ENCODE assay signal across 24 cellular contexts in the genomic region with DNA sequence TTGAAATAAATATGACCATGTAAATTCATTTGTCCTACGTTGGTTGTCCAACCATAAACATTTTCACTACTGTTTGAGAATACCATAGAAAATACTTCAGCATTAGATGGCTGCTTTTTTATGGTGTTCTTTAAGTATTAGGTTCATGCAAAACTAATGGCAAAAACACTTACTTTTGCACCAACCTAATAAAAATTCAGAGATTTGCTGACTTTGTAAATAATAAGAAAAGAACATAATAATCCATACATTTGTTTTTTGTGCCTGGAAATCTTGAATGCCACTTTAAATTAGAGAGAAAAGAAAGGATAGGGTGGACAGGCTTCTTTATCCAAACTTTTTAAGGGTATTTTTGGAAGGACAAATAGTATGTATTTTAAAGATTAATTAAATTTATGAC.
DNase-seq lines count a peak whose midpoint lies in the region; ATAC-seq, FAIRE-seq and TF ChIP-seq lines count a peak whose summit lies in the region.
"Had no signal": no experiment of that assay in that cellular context is flagged by ENCODE, and none has a peak within 500 bp of the region (broad histone marks: within the 10 kb centered on the region; RNA-seq: fewer than 3 reads in every experiment).

No MANE protein-coding gene starts in this region.

- H4K5ac ChIP-seq in IMR-90 (ENCODE audit: low read depth, low read length), result no peak overlapping the region

- H2BK120ac ChIP-seq in IMR-90 (ENCODE audit: low read depth, low read length), result no peak overlapping the region

- H3F3A ChIP-seq in smooth muscle cell (ENCODE audit: low read depth), result no peaks in the 10 kb centered on the region

- no peak overlapping the region for H2AK5ac ChIP-seq in IMR-90 (ENCODE audit: low read depth, low read length)

- BruUV-seq in HepG2 (replicated peaks; lab: Mats Ljungman, UMichigan) (no TSS peak), IMR-90 (replicated peaks; lab: Mats Ljungman, UMichigan) (no TSS peak), K562 (replicated peaks; lab: Mats Ljungman, UMichigan) (no TSS peak)

- H2AFZ ChIP-seq in HepG2 (ENCODE audit: low read length), result no peak overlapping the region
- H2AFZ ChIP-seq in IMR-90 (replicated peaks; ENCODE audit: low read length, poor library complexity), result no peak overlapping the region
- H2AFZ ChIP-seq in K562 (ENCODE audit: low read depth, low read length), result no peak overlapping the region
- no peak overlapping the region for H2AFZ ChIP-seq in smooth muscle cell (ENCODE audit: low read depth)

- no peak for TF ChIP-seq EP300 in HepG2 (IDR thresholded peaks at IDR 0.05; ENCODE audit: low read depth in 2 of 2, low read length in 2 of 2)
- no peak for TF ChIP-seq EP300 in HepG2 (CRISPR knock-in tag; IDR thresholded peaks at IDR 0.05; ENCODE audit: borderline replicate concordance)
- TF ChIP-seq EP300 in K562 (IDR thresholded peaks at IDR 0.05; ENCODE audit: low read length), result no peak

- CTCF ChIA-PET in HepG2 (lab: Yijun Ruan, JAX; ENCODE audit: low intra/inter-chr PET ratio, low total read pairs) (no interaction called here), IMR-90 (lab: Yijun Ruan, JAX) (no interaction called here), K562 (lab: Yijun Ruan, JAX; ENCODE audit: low intra/inter-chr PET ratio) (no interaction called here)

- no peak overlapping the region for H3K9ac ChIP-seq in HepG2 (ENCODE audit: insufficient read depth, low read depth, low read length)
- H3K9ac ChIP-seq in IMR-90 (ENCODE audit: low read depth, low read length), result no peak overlapping the region
- H3K9ac ChIP-seq in K562 (ENCODE audit: insufficient read depth in 1 of 2, low read depth in 2 of 2, low read length in 2 of 2), result no peak overlapping the region
- H3K9ac ChIP-seq in smooth muscle cell (ENCODE audit: low read depth), result no peak overlapping the region
- H3K9ac ChIP-seq: BLaER1 had no signal

- no peak overlapping the region for H3K23ac ChIP-seq in IMR-90 (ENCODE audit: low read depth, low read length)

- WGBS in HepG2 (ENCODE audit: low lambda C conversion rate), result 5% methylated on average over 1 of the region's 1 CpG
- 38% methylated on average over 1 of the region's 1 CpG for WGBS in right lobe of liver (ENCODE audit: insufficient coverage, low coverage, low lambda C conversion rate, missing lambda C conversion rate)
- WGBS in IMR-90 (ENCODE audit: extremely low coverage in 2 of 2, insufficient read length in 1 of 2), 2 experiments, result no CpG with 5 or more reads among the region's 1 CpG
- WGBS in K562 (ENCODE audit: insufficient coverage, low coverage, missing lambda C conversion rate), result 0% methylated on average over 1 of the region's 1 CpG
- WGBS in smooth muscle cell (ENCODE audit: low lambda C conversion rate), result 78% methylated on average over 1 of the region's 1 CpG

- no peak overlapping the region for H3K4me3 ChIP-seq in HepG2 (replicated peaks in 1 of 3; ENCODE audit: insufficient read depth in 1 of 3, low read depth in 2 of 3, low read length in 3 of 3)
- no peak overlapping the region for H3K4me3 ChIP-seq in right lobe of liver
- H3K4me3 ChIP-seq in IMR-90 (ENCODE audit: insufficient read depth, low read depth, low read length), result no peak overlapping the region
- H3K4me3 ChIP-seq in K562, result no peak overlapping the region
- no peak overlapping the region for H3K4me3 ChIP-seq in smooth muscle cell
- H3K4me3 ChIP-seq: BLaER1, GM12878 had no signal

- H3K18ac ChIP-seq in IMR-90 (ENCODE audit: low read depth, low read length), result no peak overlapping the region

- H3K4me1 ChIP-seq in HepG2 (ENCODE audit: insufficient read depth, low read length) (no peaks in the 10 kb centered on the region), right lobe of liver (no peaks in the 10 kb centered on the region), IMR-90 (ENCODE audit: control insufficient read depth, insufficient read depth, low read length) (no peaks in the 10 kb centered on the region), K562 (replicated peaks in 1 of 2; ENCODE audit: control insufficient read depth in 2 of 2, insufficient read depth in 2 of 2, low read length in 2 of 2) (no peaks in the 10 kb centered on the region), smooth muscle cell (ENCODE audit: low read depth) (peaks cover 3% of the 10 kb centered on the region)
- H3K4me1 ChIP-seq: BE2C, BLaER1 had no signal

- dilution Hi-C loops in IMR-90 (cut with HindIII; ENCODE audit: low sequenced_read_pairs, unreplicated experiment), result no loop called here

- no peak overlapping the region for H3K14ac ChIP-seq in IMR-90 (replicated peaks; ENCODE audit: low read depth, low read length)

- no peak for ATAC-seq in HepG2
- ATAC-seq in right lobe of liver, result no peak
- ATAC-seq in IMR-90 (ENCODE audit: low read depth), result no peak
- ATAC-seq in K562, result no peak
- ATAC-seq in GM18873 (IDR thresholded peaks at IDR 0.05; ENCODE audit: low FRiP score, unreplicated experiment), result no peak
- ATAC-seq in HG02870 (IDR thresholded peaks at IDR 0.05; ENCODE audit: unreplicated experiment), result no peak
- ATAC-seq: GM12878 had no signal

- peaks cover 70% of the 10 kb centered on the region for H3K9me3 ChIP-seq in HepG2 (ENCODE audit: low read length)
- no peaks in the 10 kb centered on the region for H3K9me3 ChIP-seq in right lobe of liver
- H3K9me3 ChIP-seq in IMR-90 (ENCODE audit: control insufficient read depth, insufficient read depth, low read length), result peaks cover 2% of the 10 kb centered on the region; the same call in 1 of the 2 replicates
- H3K9me3 ChIP-seq in K562 (replicated peaks; ENCODE audit: control insufficient read depth, insufficient read depth, low read depth, low read length), result no peaks in the 10 kb centered on the region
- H3K9me3 ChIP-seq in smooth muscle cell (replicated peaks; ENCODE audit: low read depth), result no peaks in the 10 kb centered on the region
- H3K9me3 ChIP-seq: BE2C, BLaER1 had no signal

- FAIRE-seq in HepG2 (lab: Jason Lieb, UNC) (no peak), K562 (lab: Jason Lieb, UNC) (no peak)
- FAIRE-seq: A204.1, G401.6, GM12878, GM12892, GM18507, GM19239 had no signal

- no peaks in the 10 kb centered on the region for H3K79me1 ChIP-seq in IMR-90 (ENCODE audit: low read depth in 1 of 2, low read length in 2 of 2)

- H2BK15ac ChIP-seq in IMR-90 (ENCODE audit: low read depth, low read length), result no peak overlapping the region

- H3K27me3 ChIP-seq in HepG2 (ENCODE audit: control insufficient read depth in 1 of 2, insufficient read depth in 2 of 2, low read length in 2 of 2), result no peaks in the 10 kb centered on the region
- H3K27me3 ChIP-seq in right lobe of liver, result no peaks in the 10 kb centered on the region
- H3K27me3 ChIP-seq in IMR-90 (ENCODE audit: control insufficient read depth, insufficient read depth, low read length), result no peaks in the 10 kb centered on the region
- no peaks in the 10 kb centered on the region for H3K27me3 ChIP-seq in K562 (ENCODE audit: control insufficient read depth in 2 of 2, insufficient read depth in 2 of 2, low read length in 2 of 2)
- no peaks in the 10 kb centered on the region for H3K27me3 ChIP-seq in smooth muscle cell (ENCODE audit: low read depth)
- H3K27me3 ChIP-seq: BE2C, BLaER1 had no signal

- no peak overlapping the region for H3K56ac ChIP-seq in IMR-90 (ENCODE audit: extremely low read depth, insufficient read depth, low read length)

- H2BK20ac ChIP-seq in IMR-90 (ENCODE audit: low read depth, low read length), result no peak overlapping the region

- H3K79me2 ChIP-seq in HepG2 (ENCODE audit: insufficient read depth, low read length), result no peaks in the 10 kb centered on the region
- H3K79me2 ChIP-seq in K562 (ENCODE audit: control insufficient read depth, insufficient read depth, low read length), result no peaks in the 10 kb centered on the region
- no peaks in the 10 kb centered on the region for H3K79me2 ChIP-seq in smooth muscle cell (ENCODE audit: low read depth)

- H4K91ac ChIP-seq in IMR-90 (ENCODE audit: insufficient read depth, low read depth, low read length), result no peak overlapping the region

- no peak overlapping the region for H2BK5ac ChIP-seq in IMR-90 (ENCODE audit: low read depth, low read length, poor library complexity, severe bottlenecking)

- TF ChIP-seq RAD21 in HepG2 (CRISPR knock-in tag; IDR thresholded peaks at IDR 0.05), result no peak
- TF ChIP-seq RAD21 in IMR-90 (IDR thresholded peaks at IDR 0.05; ENCODE audit: low read length), result no peak
- TF ChIP-seq RAD21 in K562 (CRISPR knock-in tag; conservative IDR thresholded peaks at IDR 0.05 in 1 of 2, IDR thresholded peaks at IDR 0.05 in 1 of 2), result no peak

- no peak overlapping the region for H3K27ac ChIP-seq in HepG2 (ENCODE audit: extremely low read length, insufficient read depth, low read length)
- H3K27ac ChIP-seq in right lobe of liver, result no peak overlapping the region
- H3K27ac ChIP-seq in IMR-90 (ENCODE audit: insufficient read depth, low read length), result no peak overlapping the region
- H3K27ac ChIP-seq in K562 (ENCODE audit: extremely low read depth, low read depth, low read length), result no peak overlapping the region
- no peak overlapping the region for H3K27ac ChIP-seq in smooth muscle cell (ENCODE audit: low read depth)
- H3K27ac ChIP-seq: 22Rv1, BLaER1 had no signal

- H3K4ac ChIP-seq in IMR-90 (ENCODE audit: low read depth, low read length), result no peak overlapping the region

- H3K36me3 ChIP-seq in HepG2 (replicated peaks in 1 of 2; ENCODE audit: control insufficient read depth in 1 of 2, insufficient read depth in 2 of 2, low read length in 2 of 2), result no peaks in the 10 kb centered on the region
- H3K36me3 ChIP-seq in right lobe of liver, result no peaks in the 10 kb centered on the region
- H3K36me3 ChIP-seq in IMR-90 (ENCODE audit: control insufficient read depth, insufficient read depth, low read length), result no peaks in the 10 kb centered on the region
- no peaks in the 10 kb centered on the region for H3K36me3 ChIP-seq in K562 (ENCODE audit: control insufficient read depth, insufficient read depth, low read length)
- no peaks in the 10 kb centered on the region for H3K36me3 ChIP-seq in smooth muscle cell (ENCODE audit: low read depth)
- H3K36me3 ChIP-seq: BE2C, BLaER1 had no signal

- no peak for DNase-seq in HepG2 (ENCODE audit: low spot score)
- DNase-seq in right lobe of liver, result no peak
- no peak for DNase-seq in IMR-90
- DNase-seq in K562 (ENCODE audit: extremely low read depth in 1 of 4, low spot score in 3 of 4), result no peak
- DNase-seq in smooth muscle cell (lab: John Stamatoyannopoulos, UW; ENCODE audit: unreplicated experiment), result no peak
- no peak for DNase-seq in GF-D8 (lab: John Stamatoyannopoulos, UW)
- DNase-seq: AML-193; BE2C; C1 segment of cervical spinal cord; CD4-positive, alpha-beta memory T cell; CD4-positive, CD25-positive, alpha-beta regulatory T cell; CD8-positive, alpha-beta memory T cell; COR-L47; DMS79 treated with DMSO at 0.1 percent for 48 hours had no signal

- no peak overlapping the region for H4K8ac ChIP-seq in IMR-90 (ENCODE audit: low read depth in 2 of 2, low read length in 2 of 2)

- POLR2A ChIA-PET in HepG2 (lab: Yijun Ruan, JAX) (no interaction called here), IMR-90 (lab: Charles Lee; ENCODE audit: unreplicated experiment) (no interaction called here), K562 (lab: Yijun Ruan, JAX) (no interaction called here)

- intact Hi-C loops in HepG2 (cut with micrococcal nuclease; ENCODE audit: unreplicated experiment), result no loop called here
- intact Hi-C loops in right lobe of liver (cut with DNase I), result no loop called here
- intact Hi-C loops in IMR-90 (cut with micrococcal nuclease), result no loop called here
- intact Hi-C loops in K562 (cut with micrococcal nuclease), result no loop called here

- no peak for TF ChIP-seq CTCF in HepG2 (CRISPR knock-in tag; IDR thresholded peaks at IDR 0.05)
- no peak for TF ChIP-seq CTCF in right lobe of liver (IDR thresholded peaks at IDR 0.05)
- TF ChIP-seq CTCF in IMR-90 (conservative IDR thresholded peaks at IDR 0.05; ENCODE audit: low read depth, low read length), result no peak
- no peak for TF ChIP-seq CTCF in K562 (IDR thresholded peaks at IDR 0.05 in 2 of 3, conservative IDR thresholded peaks at IDR 0.05 in 1 of 3; ENCODE audit: insufficient read depth in 2 of 3, low read depth in 1 of 3, low read length in 3 of 3)
- TF ChIP-seq CTCF in smooth muscle cell (IDR thresholded peaks at IDR 0.05; ENCODE audit: borderline replicate concordance, insufficient read depth, poor library complexity, severe bottlenecking), result no peak

- H3K9me1 ChIP-seq in IMR-90 (ENCODE audit: insufficient read depth, low read length) (no peaks in the 10 kb centered on the region), K562 (ENCODE audit: control insufficient read depth, insufficient read depth, low read length) (no peaks in the 10 kb centered on the region)

- TF ChIP-seq POLR2A in HepG2 (IDR thresholded peaks at IDR 0.05; ENCODE audit: insufficient read depth in 1 of 2, low read depth in 2 of 2, low read length in 2 of 2) (no peak), right lobe of liver (IDR thresholded peaks at IDR 0.05) (no peak), IMR-90 (IDR thresholded peaks at IDR 0.05; ENCODE audit: low read depth, low read length) (no peak), K562 (conservative IDR thresholded peaks at IDR 0.05) (no peak)

- no peak overlapping the region for H2AK9ac ChIP-seq in IMR-90 (replicated peaks; ENCODE audit: low read depth, low read length, poor library complexity)

- H4K20me1 ChIP-seq in HepG2 (ENCODE audit: insufficient read depth, low read length), result no peaks in the 10 kb centered on the region
- no peaks in the 10 kb centered on the region for H4K20me1 ChIP-seq in IMR-90 (ENCODE audit: insufficient read depth, low read length)
- no peaks in the 10 kb centered on the region for H4K20me1 ChIP-seq in K562 (replicated peaks; ENCODE audit: control insufficient read depth, insufficient read depth, low read length)
- H4K20me1 ChIP-seq in smooth muscle cell (ENCODE audit: low read depth), result no peaks in the 10 kb centered on the region
- H4K20me1 ChIP-seq: BLaER1 had no signal

- in situ Hi-C loops in HepG2 (cut with HindIII; ENCODE audit: extremely low pct_ligation_motif_present, low pct_unique_long_range_greater_than_20kb) (no loop called here), IMR-90 (cut with MboI; ENCODE audit: low sequenced_read_pairs) (no loop called here), K562 (cut with MboI) (no loop called here)

- H3K4me2 ChIP-seq in HepG2 (ENCODE audit: low read depth, low read length), result no peak overlapping the region
- H3K4me2 ChIP-seq in IMR-90 (ENCODE audit: low read depth, low read length), result no peak overlapping the region
- no peak overlapping the region for H3K4me2 ChIP-seq in K562 (ENCODE audit: insufficient read depth, low read length)
- peak overlapping the region; percentile 32 for H3K4me2 ChIP-seq in smooth muscle cell
- H3K4me2 ChIP-seq: BLaER1 had no signal

Comparison
In these comparisons a context has a peak if more than half of its experiments do, and no peak if none do; other contexts are left out.
1. Of the 241 proteins assayed by ChIP-seq in both HepG2 and K562: peak only in HepG2: MAFF; only in K562: none; in both: none; in neither: 239; mixed calls (peak in some experiments, not most) for 1.